In the genomic region with DNA sequence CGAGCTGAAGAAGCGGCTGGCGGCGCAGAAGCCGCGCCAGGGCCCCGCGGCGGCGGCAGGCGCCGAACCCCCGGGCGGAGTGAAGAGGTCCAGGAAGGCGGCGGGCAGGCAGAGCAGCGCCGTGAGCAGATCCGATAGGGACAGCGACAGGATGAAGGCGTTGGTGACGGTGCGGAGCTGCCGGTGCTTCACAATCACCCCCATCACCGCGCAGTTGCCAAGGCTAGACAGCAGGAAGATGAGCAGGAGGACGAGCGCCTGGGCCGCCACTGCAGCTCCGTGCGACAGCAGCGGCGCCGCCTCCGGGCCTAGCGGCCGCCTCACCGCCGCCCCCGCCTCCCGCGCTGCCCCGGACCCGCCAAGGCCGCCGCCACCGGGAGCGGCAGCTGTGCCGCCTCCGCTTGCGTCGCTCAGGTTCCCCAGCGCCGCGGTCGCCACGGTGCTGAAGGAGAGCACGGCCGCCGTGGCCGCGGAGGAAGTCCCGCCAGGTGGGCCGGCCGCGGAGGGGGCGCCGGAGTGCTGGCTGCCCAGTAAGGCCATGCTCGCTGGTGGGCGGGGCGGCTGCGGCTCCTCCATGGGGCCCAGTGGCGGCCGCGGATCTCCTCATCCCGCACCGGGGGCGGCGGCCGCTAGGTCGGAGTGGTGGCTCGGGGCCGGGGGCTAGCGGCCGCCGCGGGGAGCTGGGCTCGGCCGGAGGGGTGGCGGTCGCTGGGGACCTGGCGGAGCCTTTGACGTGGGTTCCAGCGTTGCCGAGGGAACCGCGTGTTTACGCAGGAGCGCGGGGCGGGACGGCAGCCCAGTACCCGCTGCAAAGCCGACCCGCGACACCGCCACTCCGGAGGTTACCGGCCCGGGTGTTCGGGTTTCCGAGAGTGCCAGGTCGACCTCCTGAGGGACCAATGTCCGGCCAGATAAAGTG, we compare ENCODE assay signal across 8 cellular contexts. TPM values are rescaled to one million over a fixed set of nuclear protein-coding genes. Genes with fewer than 3 reads are reported as not detected.
DNase-seq lines count a peak whose midpoint lies in the region; ATAC-seq and FAIRE-seq lines count a peak whose summit lies in the region.

A gene with protein sequence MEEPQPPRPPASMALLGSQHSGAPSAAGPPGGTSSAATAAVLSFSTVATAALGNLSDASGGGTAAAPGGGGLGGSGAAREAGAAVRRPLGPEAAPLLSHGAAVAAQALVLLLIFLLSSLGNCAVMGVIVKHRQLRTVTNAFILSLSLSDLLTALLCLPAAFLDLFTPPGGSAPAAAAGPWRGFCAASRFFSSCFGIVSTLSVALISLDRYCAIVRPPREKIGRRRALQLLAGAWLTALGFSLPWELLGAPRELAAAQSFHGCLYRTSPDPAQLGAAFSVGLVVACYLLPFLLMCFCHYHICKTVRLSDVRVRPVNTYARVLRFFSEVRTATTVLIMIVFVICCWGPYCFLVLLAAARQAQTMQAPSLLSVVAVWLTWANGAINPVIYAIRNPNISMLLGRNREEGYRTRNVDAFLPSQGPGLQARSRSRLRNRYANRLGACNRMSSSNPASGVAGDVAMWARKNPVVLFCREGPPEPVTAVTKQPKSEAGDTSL (minus strand): TSS at position 730 of the 919 bp plus-strand sequence. CDS start 154 bp downstream, at position 576.

- peaks cover 0 to 17% (median 7%) of the 10 kb centered on the region in 7 donors for H3K4me1 Mint-ChIP-seq in naive thymus-derived CD4-positive, alpha-beta T cell

- H3K27me3 ChIP-seq in naive thymus-derived CD4-positive, alpha-beta T cell (ENCODE audit: control insufficient read depth in 2 of 2, insufficient read depth in 2 of 2, low read length in 2 of 2) = no peaks in the 10 kb centered on the region
- no peaks in the 10 kb centered on the region for H3K27me3 ChIP-seq in stomach smooth muscle (ENCODE audit: control insufficient read depth in 1 of 2, insufficient read depth in 2 of 2, low read length in 2 of 2)

- peak within 1 kb of the TSS; percentile 64 for H3K9ac ChIP-seq in stomach smooth muscle (ENCODE audit: low read length in 2 of 2)

- no peaks in the 10 kb centered on the region for H3K36me3 ChIP-seq in naive thymus-derived CD4-positive, alpha-beta T cell (ENCODE audit: control insufficient read depth in 2 of 3, insufficient read depth in 3 of 3, low read length in 3 of 3)
- no peaks in the 10 kb centered on the region for H3K36me3 ChIP-seq in stomach smooth muscle (ENCODE audit: control insufficient read depth in 2 of 2, insufficient read depth in 2 of 2, low read length in 2 of 2)

- H3K4me3 Mint-ChIP-seq in naive thymus-derived CD4-positive, alpha-beta T cell = peak within 1 kb of the TSS; percentile 85 to 94 (median 90)

- ATAC-seq in HG02852 (IDR thresholded peaks at IDR 0.05; ENCODE audit: unreplicated experiment) = peak; percentile 72
- peak; percentile 78 for ATAC-seq in naive thymus-derived CD4-positive, alpha-beta T cell

- peak; percentile 9 for FAIRE-seq in GM18507 (lab: Jason Lieb, UNC)

- peak within 1 kb of the TSS; percentile 66 for H3K4me3 ChIP-seq in naive thymus-derived CD4-positive, alpha-beta T cell (ENCODE audit: low read length)
- H3K4me3 ChIP-seq in stomach smooth muscle (ENCODE audit: low read length in 2 of 2) = peak within 1 kb of the TSS; percentile 63 to 81

- peaks cover 0 to 9% of the 10 kb centered on the region in 2 donors for H3K4me1 ChIP-seq in naive thymus-derived CD4-positive, alpha-beta T cell (ENCODE audit: control insufficient read depth in 2 of 2, insufficient read depth in 2 of 2, low read length in 2 of 2)
- peaks cover 17% of the 10 kb centered on the region for H3K4me1 ChIP-seq in stomach smooth muscle (ENCODE audit: control insufficient read depth, insufficient read depth, low read length)

- peaks cover 6 to 14% (median 10%) of the 10 kb centered on the region in 5 donors for H3K27me3 Mint-ChIP-seq in naive thymus-derived CD4-positive, alpha-beta T cell

- POLR2A ChIA-PET in naive thymus-derived CD4-positive, alpha-beta T cell (lab: Charles Lee) = interaction anchor here (0.5 to 5.2 kb wide), 5 partner anchors 9 to 1507 kb away, joined by 3 to 34 read pairs (median 3); a partner anchor contains a TSS

- H3K36me3 Mint-ChIP-seq in naive thymus-derived CD4-positive, alpha-beta T cell = peaks cover 0 to 12% (median 6%) of the 10 kb centered on the region in 5 donors

- DNase-seq in GM18507 (ENCODE audit: extremely low spot score, insufficient read length, low read depth) (peak; percentile 39), NCI-H510A (lab: John Stamatoyannopoulos, UW) (peak; percentile 43), fibroblast of peridontal ligament (ENCODE audit: extremely low read depth) (peak; percentile 31), SKM-1 (lab: John Stamatoyannopoulos, UW; ENCODE audit: unreplicated experiment) (no peak)
- DNase-seq in activated T-helper 1 cell treated with anti-CD3 and anti-CD28 coated beads, Interleukin-2, amount 50 U/mL, for 16 hours (ENCODE audit: low read depth in 1 of 2, low spot score in 1 of 2) = peak; percentile 15 to 31
- DNase-seq in naive thymus-derived CD4-positive, alpha-beta T cell = peak; percentile 40 to 71 (median 59)

- H3K9me3 ChIP-seq in naive thymus-derived CD4-positive, alpha-beta T cell (ENCODE audit: control insufficient read depth in 2 of 3, low read length in 3 of 3) = no peaks in the 10 kb centered on the region
- no peaks in the 10 kb centered on the region for H3K9me3 ChIP-seq in stomach smooth muscle (ENCODE audit: control insufficient read depth in 2 of 2, low read length in 2 of 2)

- intact Hi-C loops in naive thymus-derived CD4-positive, alpha-beta T cell (cut with micrococcal nuclease) = loop anchor here (1.0 to 10.0 kb wide), 6 partner anchors 19 to 1268 kb away; a partner anchor contains a TSS

- peak within 1 kb of the TSS; percentile 41 to 91 (median 82) for H3K27ac Mint-ChIP-seq in naive thymus-derived CD4-positive, alpha-beta T cell

- H3K27ac ChIP-seq in naive thymus-derived CD4-positive, alpha-beta T cell (ENCODE audit: low read depth, low read length) = peak within 1 kb of the TSS; percentile 65
- H3K27ac ChIP-seq in stomach smooth muscle (ENCODE audit: low read length) = peak within 1 kb of the TSS; percentile 75

- H3K9me3 Mint-ChIP-seq in naive thymus-derived CD4-positive, alpha-beta T cell = no peaks in the 10 kb centered on the region

- CTCF ChIA-PET in naive thymus-derived CD4-positive, alpha-beta T cell (lab: Charles Lee) = interaction anchor here (1.0 kb wide), 1 partner anchor 867 kb away, joined by 3 read pairs; no protein-coding TSS in a partner anchor

RNA-seq across cellular contexts. Expression of the gene that starts here (rescaled TPM):
- total RNA-seq in naive thymus-derived CD4-positive, alpha-beta T cell = 1 to 10 TPM; 1.3 to 2.7 (median 2.2) TPM
- polyA plus RNA-seq in naive thymus-derived CD4-positive, alpha-beta T cell = under 1 TPM; 0.11 to 0.25 TPM
